ENCODE assay signal across 8 cellular contexts in the genomic region with DNA sequence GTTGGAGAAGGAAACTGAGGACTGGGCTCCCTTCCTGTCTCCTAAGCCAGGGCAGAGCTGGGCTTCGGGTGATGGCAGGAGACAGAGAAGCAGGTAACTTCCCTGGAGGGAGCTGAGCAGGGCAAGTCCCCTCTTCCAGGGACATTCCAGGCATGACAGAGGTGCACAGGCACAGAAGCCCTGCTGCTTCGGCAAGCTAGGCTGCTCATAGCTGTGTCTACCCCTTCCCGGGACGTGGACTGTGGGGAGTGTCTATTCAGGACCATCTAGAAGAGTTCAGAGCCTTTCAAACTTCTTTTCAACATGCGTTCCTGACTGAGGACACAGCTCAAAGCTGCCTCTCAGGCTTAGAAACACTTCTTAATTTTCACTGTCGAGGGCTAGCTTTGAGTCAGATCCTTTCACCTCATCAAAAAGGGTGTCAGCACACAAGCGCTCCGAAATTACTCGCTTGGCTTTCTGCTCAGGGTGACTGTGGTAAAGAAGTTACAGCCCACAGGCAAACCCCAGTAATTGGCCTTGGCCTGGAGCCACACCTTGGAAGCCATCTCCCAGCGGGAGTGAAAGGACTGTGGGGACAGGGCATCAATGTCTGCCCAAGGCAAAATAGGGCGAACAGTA.
A peak's percentile ranks its signal among the peaks of the same experiment; 100 is the strongest.
DNase-seq lines count a peak whose midpoint lies in the region; ATAC-seq and TF ChIP-seq lines count a peak whose summit lies in the region.

No MANE protein-coding gene starts in this region.

- 47 to 56% methylated on average over 11 of the region's 11 CpGs for WGBS in GM23248 (ENCODE audit: low coverage in 1 of 2, low lambda C conversion rate in 2 of 2, missing lambda C conversion rate in 2 of 2), 2 experiments

- peak overlapping the region; percentile 66 for H3K4me2 ChIP-seq in GM23248 (ENCODE audit: unreplicated experiment)
- peak overlapping the region; percentile 84 for H3K4me2 ChIP-seq in PC-9

- POLR2A ChIA-PET in PC-9 (lab: Charles Lee; ENCODE audit: unreplicated experiment), result interaction anchor here (0.5 to 0.9 kb wide), 5 partner anchors 18 to 535 kb away, joined by 3 to 12 read pairs (median 4); no protein-coding TSS in a partner anchor

- in situ Hi-C loops in GM23248 (cut with MboI), result no loop called here

- H3K9me3 ChIP-seq in ES-I3 (ENCODE audit: control insufficient read depth, insufficient read depth, low read length), result no peaks in the 10 kb centered on the region
- no peaks in the 10 kb centered on the region for H3K9me3 ChIP-seq in GM23248 (ENCODE audit: low read depth)
- H3K9me3 ChIP-seq in PC-9 (ENCODE audit: insufficient read depth, low read depth), result no peaks in the 10 kb centered on the region
- H3K9me3 ChIP-seq in mucosa of descending colon, result no peaks in the 10 kb centered on the region

- intact Hi-C loops in PC-9 (cut with micrococcal nuclease; ENCODE audit: unreplicated experiment) (loop anchor here (1.0 to 5.0 kb wide), 3 partner anchors 9 to 619 kb away; a partner anchor contains a TSS), mucosa of descending colon (cut with DNase I, micrococcal nuclease) (loop anchor here (5.0 to 10.0 kb wide), 2 partner anchors 164 to 491 kb away; a partner anchor contains a TSS)

- no peaks in the 10 kb centered on the region for H3K27me3 Mint-ChIP-seq in stimulated activated naive B cell treated with anti-CD40 and anti-IgM and Interleukin-4, amounts not matched to agents 10 μg/mL and 1 μg/mL and 100 μg/mL, for 72 hours

- peak overlapping the region; percentile 91 for H3K27ac Mint-ChIP-seq in stimulated activated naive B cell treated with anti-CD40 and anti-IgM and Interleukin-4, amounts not matched to agents 10 μg/mL and 1 μg/mL and 100 μg/mL, for 72 hours

- H3K36me3 ChIP-seq in ES-I3 (ENCODE audit: insufficient read depth, low read length) (no peaks in the 10 kb centered on the region), GM23248 (ENCODE audit: low read depth) (no peaks in the 10 kb centered on the region), PC-9 (ENCODE audit: low read depth) (no peaks in the 10 kb centered on the region), mucosa of descending colon (ENCODE audit: low read depth) (no peaks in the 10 kb centered on the region)

- H3K4me1 Mint-ChIP-seq in stimulated activated naive B cell treated with anti-CD40 and anti-IgM and Interleukin-4, amounts not matched to agents 10 μg/mL and 1 μg/mL and 100 μg/mL, for 72 hours, result peaks cover 52 to 81% of the 10 kb centered on the region in 2 donors

- H3K9me2 ChIP-seq in GM23248 (ENCODE audit: insufficient read depth), result no peaks in the 10 kb centered on the region
- H3K9me2 ChIP-seq in PC-9 (ENCODE audit: insufficient read depth), result no peaks in the 10 kb centered on the region

- peak overlapping the region; percentile 28 for H3K9ac ChIP-seq in ES-I3 (ENCODE audit: low read depth, low read length)
- H3K9ac ChIP-seq in GM23248, result peak overlapping the region; percentile 64

- ATAC-seq in stimulated activated naive B cell treated with anti-CD40 and anti-IgM and Interleukin-4, amounts not matched to agents 10 μg/mL and 1 μg/mL and 100 μg/mL, for 72 hours (replicated peaks), result peak; percentile 36 to 44
- ATAC-seq in mucosa of descending colon, result no peak

- H4K20me1 ChIP-seq in GM23248 (ENCODE audit: insufficient read depth) (no peaks in the 10 kb centered on the region), PC-9 (ENCODE audit: insufficient read depth) (no peaks in the 10 kb centered on the region)

- H3K4me1 ChIP-seq in ES-I3 (ENCODE audit: insufficient read depth, low read length), result peaks cover 63% of the 10 kb centered on the region
- peaks cover 62% of the 10 kb centered on the region for H3K4me1 ChIP-seq in GM23248 (ENCODE audit: insufficient read depth)
- H3K4me1 ChIP-seq in PC-9 (replicated peaks; ENCODE audit: insufficient read depth), result peaks cover 73% of the 10 kb centered on the region
- H3K4me1 ChIP-seq in mucosa of descending colon (ENCODE audit: low read depth), result no peaks in the 10 kb centered on the region

- H3F3A ChIP-seq in GM23248 (ENCODE audit: insufficient read depth) (peaks cover 58% of the 10 kb centered on the region), PC-9 (ENCODE audit: insufficient read depth, low read depth) (peaks cover 61% of the 10 kb centered on the region)

- H3K9me3 Mint-ChIP-seq in stimulated activated naive B cell treated with anti-CD40 and anti-IgM and Interleukin-4, amounts not matched to agents 10 μg/mL and 1 μg/mL and 100 μg/mL, for 72 hours, result no peaks in the 10 kb centered on the region

- TSS peak; percentile 69 for BruUV-seq in PC-9 (replicated peaks; lab: Mats Ljungman, UMichigan)

- H3K27ac ChIP-seq in GM23248 (peak overlapping the region; percentile 83), PC-9 (peak overlapping the region; percentile 84)

- CTCF ChIA-PET in PC-9 (lab: Charles Lee), result interaction anchor here (0.5 to 5.2 kb wide), 4 partner anchors 9 to 163 kb away, joined by 3 to 113 read pairs (median 6); a partner anchor contains a TSS

- no peak overlapping the region for H2AFZ ChIP-seq in GM23248
- peak overlapping the region; percentile 70 for H2AFZ ChIP-seq in PC-9

- H3K36me3 Mint-ChIP-seq in stimulated activated naive B cell treated with anti-CD40 and anti-IgM and Interleukin-4, amounts not matched to agents 10 μg/mL and 1 μg/mL and 100 μg/mL, for 72 hours, result peaks cover 0 to 13% of the 10 kb centered on the region in 2 donors

- peak overlapping the region; percentile 45 to 77 for H3K4me3 Mint-ChIP-seq in stimulated activated naive B cell treated with anti-CD40 and anti-IgM and Interleukin-4, amounts not matched to agents 10 μg/mL and 1 μg/mL and 100 μg/mL, for 72 hours

- no peaks in the 10 kb centered on the region for H3K79me2 ChIP-seq in GM23248 (ENCODE audit: insufficient read depth)
- no peaks in the 10 kb centered on the region for H3K79me2 ChIP-seq in PC-9 (ENCODE audit: low read depth)

- H3K4me3 ChIP-seq in GM23248, result no peak overlapping the region
- H3K4me3 ChIP-seq in PC-9, result peak overlapping the region; percentile 54
- H3K4me3 ChIP-seq in fibroblast of pulmonary artery (replicated peaks; ENCODE audit: low read depth, low read length), result peak overlapping the region; percentile 21
- no peak overlapping the region for H3K4me3 ChIP-seq in mucosa of descending colon

- H3K27me3 ChIP-seq in GM23248 (replicated peaks; ENCODE audit: insufficient read depth) (no peaks in the 10 kb centered on the region), PC-9 (ENCODE audit: insufficient read depth, low read depth) (no peaks in the 10 kb centered on the region)

- DNase-seq in GM23248 (peak; percentile 51), PC-9 (peak; percentile 69 to 86), fibroblast of pulmonary artery (ENCODE audit: low read depth) (no peak), NCI-H1436 (lab: John Stamatoyannopoulos, UW) (no peak), NOMO-1 treated with DMSO at 0.1 percent for 48 hours (lab: John Stamatoyannopoulos, UW; ENCODE audit: unreplicated experiment) (no peak), mucosa of descending colon (no peak)
- peak; percentile 38 for DNase-seq in stimulated activated naive B cell treated with anti-CD40 and anti-IgM and Interleukin-4, amounts not matched to agents 10 μg/mL and 1 μg/mL and 100 μg/mL, for 72 hours

- TF ChIP-seq CTCF in PC-9 (conservative IDR thresholded peaks at IDR 0.05), result no peak
- no peak for TF ChIP-seq CTCF in fibroblast of pulmonary artery (IDR thresholded peaks at IDR 0.05; ENCODE audit: low read length, missing control alignments)
- no peak for TF ChIP-seq CTCF in mucosa of descending colon (IDR thresholded peaks at IDR 0.05)

Comparison
In these comparisons a context has a peak if more than half of its experiments do, and no peak if none do; other contexts are left out.
1. DNase-seq: peak in GM23248 (single experiment), PC-9 (2 of 2) and stimulated activated naive B cell treated with anti-CD40 and anti-IgM and Interleukin-4, amounts not matched to agents 10 μg/mL and 1 μg/mL and 100 μg/mL, for 72 hours (single experiment); none in fibroblast of pulmonary artery (single experiment), NCI-H1436 (single experiment), NOMO-1 treated with DMSO at 0.1 percent for 48 hours (single experiment) and mucosa of descending colon (0 of 3).
2. H3K4me3 ChIP-seq: peak in PC-9 (single experiment) and fibroblast of pulmonary artery (single experiment); none in GM23248 (single experiment) and mucosa of descending colon (single experiment).